9 cellular contexts compared by ENCODE assay signal in genomic region chr3:160929595-160929994, GRCh38.
DNase-seq lines count a peak whose midpoint lies in the region; ATAC-seq and TF ChIP-seq lines count a peak whose summit lies in the region.
"Had no signal": no experiment of that assay in that cellular context is flagged by ENCODE, and none has a peak within 500 bp of the region (broad histone marks: within the 10 kb centered on the region; RNA-seq: fewer than 3 reads in every experiment).

No MANE protein-coding gene starts in this region.

- H3K4me3 Mint-ChIP-seq in nephron: no peak overlapping the region

- H3K36me3 ChIP-seq in esophagus muscularis mucosa: no peaks in the 10 kb centered on the region
- no peaks in the 10 kb centered on the region for H3K36me3 ChIP-seq in ascending aorta
- no peaks in the 10 kb centered on the region for H3K36me3 ChIP-seq in A673 (ENCODE audit: insufficient read depth, low read length, poor library complexity, severe bottlenecking)

- TF ChIP-seq CTCF in esophagus muscularis mucosa (IDR thresholded peaks at IDR 0.05) (peak in 2 of 3 experiments; percentile 19 to 25), nephron (IDR thresholded peaks at IDR 0.05; ENCODE audit: unreplicated experiment in 3 of 3) (no peak), ascending aorta (IDR thresholded peaks at IDR 0.05) (no peak), A673 (conservative IDR thresholded peaks at IDR 0.05; ENCODE audit: low read depth, low read length) (no peak)

- no peaks in the 10 kb centered on the region for H3K9me3 ChIP-seq in esophagus muscularis mucosa
- H3K9me3 ChIP-seq in ascending aorta: no peaks in the 10 kb centered on the region
- no peaks in the 10 kb centered on the region for H3K9me3 ChIP-seq in A673 (ENCODE audit: low read depth, low read length, poor library complexity, severe bottlenecking)

- no peak for TF ChIP-seq EP300 in esophagus muscularis mucosa (IDR thresholded peaks at IDR 0.05)

- H3K4me1 Mint-ChIP-seq in nephron: peaks cover 56% of the 10 kb centered on the region

- H3K27ac Mint-ChIP-seq in nephron: peak overlapping the region in 2 of 3 experiments; percentile 21 to 58

- H3K9me3 Mint-ChIP-seq in nephron: no peaks in the 10 kb centered on the region

- no peak for TF ChIP-seq POLR2A in esophagus muscularis mucosa (IDR thresholded peaks at IDR 0.05; ENCODE audit: low read depth)

- no peak for ATAC-seq in HG02852 (IDR thresholded peaks at IDR 0.05; ENCODE audit: unreplicated experiment)

- CTCF ChIA-PET in A673 (lab: Charles Lee): no interaction called here

- no peaks in the 10 kb centered on the region for H3K27me3 ChIP-seq in esophagus muscularis mucosa
- no peaks in the 10 kb centered on the region for H3K27me3 ChIP-seq in ascending aorta
- no peaks in the 10 kb centered on the region for H3K27me3 ChIP-seq in A673 (replicated peaks; ENCODE audit: insufficient read depth, low read depth, low read length, poor library complexity)

- BruUV-seq in A673 (replicated peaks; lab: Mats Ljungman, UMichigan): no TSS peak

- 64% methylated on average over 2 of the region's 2 CpGs for WGBS in esophagus muscularis mucosa

- H3K4me3 ChIP-seq in esophagus muscularis mucosa (no peak overlapping the region), ascending aorta (no peak overlapping the region), A673 (ENCODE audit: low read depth, low read length, poor library complexity, severe bottlenecking) (no peak overlapping the region)

- no peaks in the 10 kb centered on the region for H3K36me3 Mint-ChIP-seq in nephron (ENCODE audit: low read depth)

- H3K4me1 ChIP-seq in esophagus muscularis mucosa: peaks cover 3 to 35% (median 29%) of the 10 kb centered on the region in 4 donors
- H3K4me1 ChIP-seq in ascending aorta: no peaks in the 10 kb centered on the region
- no peaks in the 10 kb centered on the region for H3K4me1 ChIP-seq in A673 (ENCODE audit: insufficient read depth, low read length, poor library complexity, severe bottlenecking)

- intact Hi-C loops in esophagus muscularis mucosa (cut with DNase I): no loop called here
- intact Hi-C loops in ascending aorta (cut with DNase I): loop anchor here (10.0 kb wide), 1 partner anchor 495 kb away; no protein-coding TSS in a partner anchor
- intact Hi-C loops in A673 (cut with micrococcal nuclease; ENCODE audit: unreplicated experiment): loop anchor here (10.0 kb wide), 1 partner anchor 495 kb away; no protein-coding TSS in a partner anchor

- H3K27me3 Mint-ChIP-seq in nephron (ENCODE audit: low read depth): no peaks in the 10 kb centered on the region

- H3K27ac ChIP-seq in esophagus muscularis mucosa (replicated peaks in 1 of 4) (no peak overlapping the region), ascending aorta (no peak overlapping the region), A673 (ENCODE audit: low read depth, low read length, poor library complexity, severe bottlenecking) (no peak overlapping the region)

- DNase-seq in Daoy (ENCODE audit: low read depth) (peak; percentile 26), NCI-H2196 (lab: John Stamatoyannopoulos, UW; ENCODE audit: unreplicated experiment) (peak; percentile 56), esophagus muscularis mucosa (ENCODE audit: extremely low spot score) (no peak), DMS153 treated with DMSO at 0.1 percent for 48 hours (lab: John Stamatoyannopoulos, UW; ENCODE audit: unreplicated experiment) (no peak), ascending aorta (ENCODE audit: low spot score in 2 of 2) (no peak), A673 (ENCODE audit: low spot score) (no peak)
- DNase-seq: NCI-H1694 treated with DMSO at 0.1 percent for 48 hours had no signal

- POLR2A ChIA-PET in A673 (lab: Charles Lee; ENCODE audit: low non-redundant PET): no interaction called here

Comparison
In these comparisons a context has a peak if more than half of its experiments do, and no peak if none do; other contexts are left out.
1. DNase-seq: peak in Daoy (single experiment) and NCI-H2196 (single experiment); none in esophagus muscularis mucosa (single experiment), DMS153 treated with DMSO at 0.1 percent for 48 hours (single experiment), ascending aorta (0 of 2) and A673 (single experiment).
2. CTCF ChIP-seq: peak in esophagus muscularis mucosa (2 of 3); none in nephron (0 of 3), ascending aorta (0 of 3) and A673 (single experiment).